Comparison of ENCODE assay signal across 7 cellular contexts in the genomic region with DNA sequence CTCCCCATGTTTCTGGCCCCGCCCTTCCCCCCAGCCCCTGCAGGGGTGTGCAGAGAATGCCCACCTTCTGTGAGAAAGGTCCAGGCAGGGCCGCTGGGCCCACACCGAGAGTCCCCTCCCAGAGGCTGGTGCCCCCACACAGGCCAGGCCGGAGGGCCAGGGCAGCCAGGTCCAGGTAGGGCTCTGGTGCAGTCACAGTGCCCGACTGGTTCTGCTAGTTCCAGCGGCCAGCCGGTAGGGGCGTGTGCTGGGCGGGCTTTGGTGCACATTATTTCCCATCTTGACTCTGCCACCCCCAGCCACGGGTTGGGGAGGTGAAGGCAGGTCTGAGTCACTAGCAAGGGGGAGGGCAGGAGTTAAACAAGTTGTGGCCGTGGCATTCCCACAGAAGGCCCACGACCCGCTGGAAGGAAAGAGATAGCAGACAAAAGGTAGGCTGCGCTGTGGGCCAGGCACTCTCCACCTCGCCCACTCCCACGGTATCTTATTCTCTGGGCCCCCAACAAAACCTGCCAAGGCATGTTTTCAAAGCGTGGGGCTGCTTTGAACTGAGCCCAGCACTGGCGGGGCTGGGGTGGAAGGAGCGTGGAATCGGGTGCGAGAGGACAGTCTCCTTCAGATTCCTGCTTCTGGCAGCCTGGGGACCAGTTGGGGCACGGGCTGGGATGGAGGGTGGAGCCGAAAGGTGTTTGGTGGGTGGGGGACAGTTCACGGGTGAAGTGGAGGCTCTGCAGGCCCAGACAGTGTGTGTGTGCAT. TPM values are rescaled to one million over a fixed set of nuclear protein-coding genes. Genes with fewer than 3 reads are reported as not detected.
DNase-seq lines count a peak whose midpoint lies in the region; ATAC-seq and TF ChIP-seq lines count a peak whose summit lies in the region.
"Had no signal": no experiment of that assay in that cellular context is flagged by ENCODE, and none has a peak within 500 bp of the region (broad histone marks: within the 10 kb centered on the region; RNA-seq: fewer than 3 reads in every experiment).

No MANE protein-coding gene starts in this region.

- ATAC-seq in right cardiac atrium (peak; percentile 32 to 51), GM21619 (IDR thresholded peaks at IDR 0.05; ENCODE audit: unreplicated experiment) (no peak)

- H3K4me1 ChIP-seq in right cardiac atrium (ENCODE audit: control insufficient read depth, insufficient read depth, low read length) = peaks cover 3% of the 10 kb centered on the region
- peaks cover 29% of the 10 kb centered on the region for H3K4me1 ChIP-seq in vagina

- 44% methylated on average over 24 of the region's 24 CpGs for whole genome bisulfite sequencing in right cardiac atrium

- H3K27me3 ChIP-seq in right cardiac atrium (ENCODE audit: control insufficient read depth, insufficient read depth) = no peaks in the 10 kb centered on the region
- peaks cover 14% of the 10 kb centered on the region for H3K27me3 ChIP-seq in vagina

- intact Hi-C loops in right cardiac atrium (cut with DNase I) = loop anchor here in 3 of 4 donors (5.0 to 10.0 kb wide), 2 partner anchors 50 to 52 kb away; no protein-coding TSS in a partner anchor
- intact Hi-C loops in vagina (cut with DNase I) = no loop called here

- TF ChIP-seq POLR2A in vagina (IDR thresholded peaks at IDR 0.05) = no peak

- H3K27ac ChIP-seq in right cardiac atrium (ENCODE audit: low read length) = peak overlapping the region; percentile 10
- peak overlapping the region; percentile 56 for H3K27ac ChIP-seq in vagina

- no peaks in the 10 kb centered on the region for H3K9me3 ChIP-seq in right cardiac atrium (ENCODE audit: control insufficient read depth, low read length)
- no peaks in the 10 kb centered on the region for H3K9me3 ChIP-seq in vagina

- H3K4me3 ChIP-seq in right cardiac atrium (ENCODE audit: low read length) = no peak overlapping the region
- H3K4me3 ChIP-seq in vagina = peak overlapping the region; percentile 36 to 45

- peak; percentile 25 for DNase-seq in stimulated activated naive CD4-positive, alpha-beta T cell treated with Interleukin-2 at 50 U/mL for 16 hours (lab: John Stamatoyannopoulos, UW)
- DNase-seq in stimulated activated naive CD4-positive, alpha-beta T cell (lab: John Stamatoyannopoulos, UW) = no peak
- DNase-seq in right cardiac atrium = no peak
- no peak for DNase-seq in vagina (ENCODE audit: extremely low spot score in 2 of 2)
- DNase-seq in DMS114 treated with DMSO at 0.1 percent for 48 hours (lab: John Stamatoyannopoulos, UW; ENCODE audit: unreplicated experiment) = no peak

- no peak for TF ChIP-seq CTCF in vagina (IDR thresholded peaks at IDR 0.05)

- H3K36me3 ChIP-seq in vagina = peaks cover 0 to 10% of the 10 kb centered on the region in 2 donors

RNA-seq across cellular contexts. Expression of gene EPN3, which starts 1.9 kb away (rescaled TPM):
- total RNA-seq in right cardiac atrium (10 to 100 TPM in 3 of 4 donors, 1 to 10 TPM in 1; 5.4 to 31.5 (median 27.3) TPM), vagina (21.9 TPM)
- polyA plus RNA-seq in right cardiac atrium = 22.6 TPM
- total RNA-seq: temporal lobe had no signal

RNA-seq across cellular contexts. Expression of gene SPATA20, which starts 12.6 kb away (rescaled TPM):
- total RNA-seq in right cardiac atrium (10 to 100 TPM; 45.9 to 71.8 (median 52.6) TPM), vagina (73.4 TPM)
- polyA plus RNA-seq in right cardiac atrium = 58.1 TPM

RNA-seq across cellular contexts. Expression of gene CACNA1G, which starts 26.1 kb away (rescaled TPM):
- total RNA-seq in right cardiac atrium (10 to 100 TPM in 1 of 4 donors, 1 to 10 TPM in 3; 4.4 to 14.8 (median 6.9) TPM), vagina (4.9 TPM)
- 4.3 TPM for polyA plus RNA-seq in right cardiac atrium

RNA-seq across cellular contexts. Expression of gene MYCBPAP, which starts 26.2 kb away (rescaled TPM):
- 1 to 10 TPM in 2 of 4 donors, under 1 TPM in 2; 0.57 to 1.9 (median 0.95) TPM for total RNA-seq in right cardiac atrium
- 0.88 TPM for polyA plus RNA-seq in right cardiac atrium
- total RNA-seq in vagina = not detected

RNA-seq across cellular contexts. Expression of gene RSAD1, which starts 55.7 kb away (rescaled TPM):
- 10 to 100 TPM; 27.8 to 38.5 (median 32.3) TPM for total RNA-seq in right cardiac atrium
- polyA plus RNA-seq in right cardiac atrium = 23.9 TPM
- total RNA-seq in vagina = 37.3 TPM
